In genomic region chr2:159615187-159615935, GRCh38 we compare ENCODE assay signal across 8 cellular contexts. TPM values are rescaled to one million over a fixed set of nuclear protein-coding genes. Genes with fewer than 3 reads are reported as not detected.
DNase-seq lines count a peak whose midpoint lies in the region; ATAC-seq and TF ChIP-seq lines count a peak whose summit lies in the region.

No MANE protein-coding gene starts in this region.

- peaks cover 9% of the 10 kb centered on the region for H3K4me1 Mint-ChIP-seq in activated T-helper 17 cell treated with anti-CD3 and anti-CD28 coated beads, Interleukin-2, amount 50 U/mL, for 72 hours

- no peaks in the 10 kb centered on the region for H3K9me3 Mint-ChIP-seq in activated T-helper 17 cell treated with anti-CD3 and anti-CD28 coated beads, Interleukin-2, amount 50 U/mL, for 72 hours

- CTCF ChIA-PET in PC-3 (lab: Charles Lee) = interaction anchor here (0.5 to 1.0 kb wide), 5 partner anchors 54 to 711 kb away, joined by 5 to 12 read pairs (median 9); no protein-coding TSS in a partner anchor

- DNase-seq in DMS79 treated with DMSO at 0.1 percent for 48 hours (lab: John Stamatoyannopoulos, UW) (peak; percentile 98), PC-3 (peak; percentile 86), fibroblast of mammary gland (ENCODE audit: low read depth) (peak; percentile 88), myocyte (ENCODE audit: low read depth) (peak; percentile 96), stomach (peak; percentile 83)

- H3K4me3 ChIP-seq in PC-3 (ENCODE audit: low read length) = peak overlapping the region; percentile 88
- H3K4me3 ChIP-seq in fibroblast of mammary gland (ENCODE audit: control insufficient read depth, low read depth, low read length) = peak overlapping the region; percentile 72
- H3K4me3 ChIP-seq in stomach = peak overlapping the region; percentile 60 to 79 (median 68)

- H4K20me1 ChIP-seq in PC-3 (ENCODE audit: low read length) = no peaks in the 10 kb centered on the region

- TF ChIP-seq CTCF in PC-3 (conservative IDR thresholded peaks at IDR 0.05; ENCODE audit: low read depth, low read length) (no peak), fibroblast of mammary gland (conservative IDR thresholded peaks at IDR 0.05; ENCODE audit: control insufficient read depth, insufficient read depth, low read depth, low read length) (no peak), stomach (IDR thresholded peaks at IDR 0.05) (no peak)

- ATAC-seq in GM21619 (IDR thresholded peaks at IDR 0.05; ENCODE audit: unreplicated experiment) (peak; percentile 67), PC-3 (peak; percentile 85)
- ATAC-seq in activated T-helper 17 cell treated with anti-CD3 and anti-CD28 coated beads, Interleukin-2, amount 50 U/mL, for 72 hours (replicated peaks) = peak; percentile 85

- peak overlapping the region; percentile 85 for H2AFZ ChIP-seq in PC-3 (ENCODE audit: low read length)

- no peaks in the 10 kb centered on the region for H3F3A ChIP-seq in PC-3 (ENCODE audit: low read length, unreplicated experiment)

- WGBS in stomach, 5 donors = 0 to 1% (median 1%) methylated on average over 45 of the region's 45 CpGs

- no TSS peak for BruUV-seq in PC-3 (replicated peaks; lab: Mats Ljungman, UMichigan)

- peaks cover 36% of the 10 kb centered on the region for H3K79me2 ChIP-seq in PC-3 (ENCODE audit: low read length)

- no peaks in the 10 kb centered on the region for H3K9me2 ChIP-seq in PC-3 (replicated peaks; ENCODE audit: low read length)

- no peak; the same call in 1 of the 2 replicates for TF ChIP-seq EP300 in Ishikawa (IDR thresholded peaks at IDR 0.05; ENCODE audit: borderline replicate concordance)
- no peak for TF ChIP-seq EP300 in stomach (IDR thresholded peaks at IDR 0.05)

- H3K36me3 ChIP-seq in PC-3 (ENCODE audit: low read depth, low read length) = no peaks in the 10 kb centered on the region
- H3K36me3 ChIP-seq in stomach = no peaks in the 10 kb centered on the region

- POLR2A ChIA-PET in PC-3 (lab: Charles Lee; ENCODE audit: unreplicated experiment) = interaction anchor here (0.6 to 1.8 kb wide), 7 partner anchors 16 to 1138 kb away, joined by 3 to 23 read pairs (median 9); no protein-coding TSS in a partner anchor

- peaks cover 35% of the 10 kb centered on the region for H3K4me1 ChIP-seq in PC-3 (ENCODE audit: insufficient read depth, low read length)
- peaks cover 8 to 64% (median 45%) of the 10 kb centered on the region in 4 donors for H3K4me1 ChIP-seq in stomach

- H3K27ac ChIP-seq in PC-3 (ENCODE audit: low read length) (peak overlapping the region; percentile 81), stomach (peak overlapping the region; percentile 94 to 98 (median 98))

- peak overlapping the region; percentile 83 for H3K9ac ChIP-seq in PC-3 (ENCODE audit: low read length)

- peaks cover 5% of the 10 kb centered on the region for H3K27me3 Mint-ChIP-seq in activated T-helper 17 cell treated with anti-CD3 and anti-CD28 coated beads, Interleukin-2, amount 50 U/mL, for 72 hours

- H3K4me3 Mint-ChIP-seq in activated T-helper 17 cell treated with anti-CD3 and anti-CD28 coated beads, Interleukin-2, amount 50 U/mL, for 72 hours = peak overlapping the region; percentile 92

- H3K36me3 Mint-ChIP-seq in activated T-helper 17 cell treated with anti-CD3 and anti-CD28 coated beads, Interleukin-2, amount 50 U/mL, for 72 hours (ENCODE audit: low read depth) = no peaks in the 10 kb centered on the region

- peak overlapping the region; percentile 87 for H3K27ac Mint-ChIP-seq in activated T-helper 17 cell treated with anti-CD3 and anti-CD28 coated beads, Interleukin-2, amount 50 U/mL, for 72 hours

- intact Hi-C loops in PC-3 (cut with micrococcal nuclease) = loop anchor here (1.0 to 5.0 kb wide), 2 partner anchors 98 to 328 kb away; partner anchors contain the start of gene WDSUB1
- intact Hi-C loops in stomach (cut with DNase I; ENCODE audit: low total_unique reads) = no loop called here

- peak in 1 of 4 donors; percentile 46 for TF ChIP-seq POLR2A in stomach (IDR thresholded peaks at IDR 0.05)

- H3K4me2 ChIP-seq in PC-3 (ENCODE audit: low read length) = peak overlapping the region; percentile 86

- H3K9me3 ChIP-seq in PC-3 (ENCODE audit: low read length) (no peaks in the 10 kb centered on the region), stomach (no peaks in the 10 kb centered on the region)

- no peak for TF ChIP-seq RAD21 in Ishikawa (IDR thresholded peaks at IDR 0.05; ENCODE audit: low read depth)

- H3K27me3 ChIP-seq in PC-3 (ENCODE audit: low read length) (no peaks in the 10 kb centered on the region), stomach (no peaks in the 10 kb centered on the region)

TF ChIP-seq in Ishikawa, 13 proteins besides CTCF, POLR2A, EP300 and RAD21:
- TF ChIP-seq YY1 (IDR thresholded peaks at IDR 0.05; ENCODE audit: low read depth) = peak; percentile 36; the same call in 1 of the 2 replicates
- no peak for TF ChIP-seq TEAD4 (IDR thresholded peaks at IDR 0.05)
- TF ChIP-seq EGR1 (IDR thresholded peaks at IDR 0.05) = peak; percentile 74
- TF ChIP-seq ZBTB7A (IDR thresholded peaks at IDR 0.05; ENCODE audit: low read depth) = 0 out of 2 replicates have a peak, but pooled peaks have one; percentile 47
- TF ChIP-seq CREB1 (IDR thresholded peaks at IDR 0.05; ENCODE audit: low read depth) = no peak
- TF ChIP-seq FOXM1 (IDR thresholded peaks at IDR 0.05; ENCODE audit: borderline replicate concordance, low read depth) = no peak
- TF ChIP-seq MAX (IDR thresholded peaks at IDR 0.05) = peak; percentile 42; the same call in 1 of the 2 replicates
- TF ChIP-seq NFIC (IDR thresholded peaks at IDR 0.05) = no peak; the same call in 1 of the 2 replicates

RNA-seq across cellular contexts. Expression of gene BAZ2B, which starts 1.0 kb away (rescaled TPM):
- 15.7 and 19.6 TPM in 2 replicates for total RNA-seq in PC-3 (2014; rRNA removed)
- 10 to 100 TPM; 11.6 to 17.0 TPM for total RNA-seq in activated T-helper 17 cell treated with anti-CD3 and anti-CD28 coated beads, Interleukin-2, amount 50 U/mL, for 72 hours
- total RNA-seq in myocyte = 66.8 and 67.7 TPM in 2 replicates
- 16.0 TPM for polyA plus RNA-seq in myocyte (2012)
- total RNA-seq in stomach = 100 to 1,000 TPM in 2 of 5 donors, 10 to 100 TPM in 3; 58.5 to 245 (median 99.2) TPM
- polyA plus RNA-seq in stomach = 10 to 100 TPM in 2 of 3 donors, 1 to 10 TPM in 1; 7.2 to 16.8 (median 12.5) TPM

Comparison
In these comparisons a context has a peak if more than half of its experiments do, and no peak if none do; other contexts are left out.
1. Peak in every context shown above with its lines: DNase-seq, ATAC-seq, H3K4me3 ChIP-seq and H3K27ac ChIP-seq.